2 cellular contexts compared by ENCODE assay signal in genomic region chr11:64067257-64067993, GRCh38.
TF ChIP-seq lines count a peak whose summit lies in the region.

No MANE protein-coding gene starts in this region.

TF ChIP-seq in SK-N-SH, 30 proteins besides CTCF, POLR2A, EP300 and RAD21 (continued from another document):
- no peak for TF ChIP-seq RFX5 (IDR thresholded peaks at IDR 0.05; ENCODE audit: low read length)
- TF ChIP-seq CHD2 (IDR thresholded peaks at IDR 0.05; ENCODE audit: low read length, partially characterized antibody), result no peak
- TF ChIP-seq ZBTB33 (IDR thresholded peaks at IDR 0.05; ENCODE audit: borderline replicate concordance, low read depth), result no peak
- TF ChIP-seq SMC3 (IDR thresholded peaks at IDR 0.05; ENCODE audit: low read depth, low read length), result no peak
- TF ChIP-seq RXRA (IDR thresholded peaks at IDR 0.05; ENCODE audit: borderline replicate concordance, low read depth), result no peak
- TF ChIP-seq MEF2A (IDR thresholded peaks at IDR 0.05; ENCODE audit: borderline replicate concordance, low read depth), result no peak
- TF ChIP-seq POLR2AphosphoS5 (IDR thresholded peaks at IDR 0.05; ENCODE audit: low read depth, low read length), result no peak
- TF ChIP-seq GATA2 (CRISPR knock-in tag; IDR thresholded peaks at IDR 0.05), result no peak
- TF ChIP-seq USF1 (IDR thresholded peaks at IDR 0.05; ENCODE audit: borderline replicate concordance, low read depth), result no peak
- TF ChIP-seq PBX3 (IDR thresholded peaks at IDR 0.05), result no peak
- no peak for TF ChIP-seq JUND (IDR thresholded peaks at IDR 0.05)
- no peak for TF ChIP-seq GABPA (IDR thresholded peaks at IDR 0.05; ENCODE audit: low read depth)
- TF ChIP-seq MXI1 (IDR thresholded peaks at IDR 0.05; ENCODE audit: low read depth, low read length), result no peak
- no peak for TF ChIP-seq USF2 (IDR thresholded peaks at IDR 0.05; ENCODE audit: borderline replicate concordance, low read depth, low read length)

TF ChIP-seq in SK-N-SH treated with all-trans-retinoic acid at 6 μM for 48 hours, 23 proteins besides CTCF, POLR2A, EP300 and RAD21 (continued from another document):
- TF ChIP-seq POU6F1 (CRISPR knock-in tag; IDR thresholded peaks at IDR 0.05; ENCODE audit: borderline replicate concordance, low read depth) (no peak), SNAI2 (CRISPR knock-in tag; IDR thresholded peaks at IDR 0.05) (no peak), RARB (CRISPR knock-in tag; IDR thresholded peaks at IDR 0.05) (no peak), CSRNP3 (CRISPR knock-in tag; IDR thresholded peaks at IDR 0.05) (no peak)
TF ChIP-seq in SK-N-SH treated with all-trans-retinoic acid at 6 μM for 48 hours: peak in this region for 0.
